ENCODE assay signal across 1 cellular context in the genomic region with DNA sequence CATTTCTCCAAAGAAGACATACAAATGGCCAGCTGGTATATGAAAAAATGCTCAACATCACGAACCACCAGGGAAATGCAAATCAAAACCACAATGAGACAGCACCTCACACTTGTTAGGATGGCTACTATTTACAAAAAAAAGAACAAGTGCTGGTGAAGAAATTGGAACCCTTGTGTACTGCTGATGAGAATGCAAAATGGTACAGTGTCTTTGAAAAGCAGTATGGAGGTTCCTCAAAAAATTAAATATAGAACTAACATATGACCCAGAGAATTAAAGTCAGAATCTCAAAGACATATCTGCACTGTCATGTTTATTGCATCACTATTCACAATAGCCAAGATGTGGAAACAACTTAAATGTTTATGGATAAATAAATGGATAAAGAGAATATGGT.
TF ChIP-seq lines count a peak whose summit lies in the region.

No MANE protein-coding gene starts in this region.

TF ChIP-seq in K562, 482 proteins besides CTCF, POLR2A, EP300 and RAD21 (continues in another document):
- peak; percentile 63; the same call in 1 of the 2 replicates for TF ChIP-seq DPF2 (IDR thresholded peaks at IDR 0.05)
- no peak for TF ChIP-seq ZNF175 (CRISPR knock-in tag; IDR thresholded peaks at IDR 0.05; ENCODE audit: low read depth)
- TF ChIP-seq ZC3H4 (CRISPR knock-in tag; IDR thresholded peaks at IDR 0.05; ENCODE audit: borderline replicate concordance) = no peak
- no peak for TF ChIP-seq NUFIP1 (IDR thresholded peaks at IDR 0.05; ENCODE audit: partially characterized antibody)
- TF ChIP-seq, protein P1, sequence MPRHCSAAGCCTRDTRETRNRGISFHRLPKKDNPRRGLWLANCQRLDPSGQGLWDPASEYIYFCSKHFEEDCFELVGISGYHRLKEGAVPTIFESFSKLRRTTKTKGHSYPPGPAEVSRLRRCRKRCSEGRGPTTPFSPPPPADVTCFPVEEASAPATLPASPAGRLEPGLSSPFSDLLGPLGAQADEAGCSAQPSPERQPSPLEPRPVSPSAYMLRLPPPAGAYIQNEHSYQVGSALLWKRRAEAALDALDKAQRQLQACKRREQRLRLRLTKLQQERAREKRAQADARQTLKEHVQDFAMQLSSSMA (CRISPR knock-in tag; IDR thresholded peaks at IDR 0.05) = no peak
- TF ChIP-seq, protein P2, sequence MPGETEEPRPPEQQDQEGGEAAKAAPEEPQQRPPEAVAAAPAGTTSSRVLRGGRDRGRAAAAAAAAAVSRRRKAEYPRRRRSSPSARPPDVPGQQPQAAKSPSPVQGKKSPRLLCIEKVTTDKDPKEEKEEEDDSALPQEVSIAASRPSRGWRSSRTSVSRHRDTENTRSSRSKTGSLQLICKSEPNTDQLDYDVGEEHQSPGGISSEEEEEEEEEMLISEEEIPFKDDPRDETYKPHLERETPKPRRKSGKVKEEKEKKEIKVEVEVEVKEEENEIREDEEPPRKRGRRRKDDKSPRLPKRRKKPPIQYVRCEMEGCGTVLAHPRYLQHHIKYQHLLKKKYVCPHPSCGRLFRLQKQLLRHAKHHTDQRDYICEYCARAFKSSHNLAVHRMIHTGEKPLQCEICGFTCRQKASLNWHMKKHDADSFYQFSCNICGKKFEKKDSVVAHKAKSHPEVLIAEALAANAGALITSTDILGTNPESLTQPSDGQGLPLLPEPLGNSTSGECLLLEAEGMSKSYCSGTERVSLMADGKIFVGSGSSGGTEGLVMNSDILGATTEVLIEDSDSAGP (CRISPR knock-in tag; IDR thresholded peaks at IDR 0.05) = no peak
- no peak for TF ChIP-seq BCOR (IDR thresholded peaks at IDR 0.05)
- TF ChIP-seq SMARCB1 (IDR thresholded peaks at IDR 0.05; ENCODE audit: insufficient read length, low read depth) = no peak
- TF ChIP-seq ZNF384 (IDR thresholded peaks at IDR 0.05; ENCODE audit: low read depth, low read length) = peak; percentile 23; the same call in 1 of the 2 replicates
- TF ChIP-seq ZBTB7A (IDR thresholded peaks at IDR 0.05; ENCODE audit: borderline replicate concordance, control insufficient read depth, low read depth, low read length) = no peak
- TF ChIP-seq HES1 (IDR thresholded peaks at IDR 0.05; ENCODE audit: low read depth) = no peak
- no peak for TF ChIP-seq SUPT5H (IDR thresholded peaks at IDR 0.05)
- no peak for TF ChIP-seq CBX2 (IDR thresholded peaks at IDR 0.05; ENCODE audit: insufficient read depth, low read length, poor library complexity, severe bottlenecking)
- TF ChIP-seq ZNF707 (CRISPR knock-in tag; conservative IDR thresholded peaks at IDR 0.05) = no peak
- TF ChIP-seq SMARCA4 (IDR thresholded peaks at IDR 0.05) = 0 out of 2 replicates have a peak, but pooled peaks have one; percentile 14
- TF ChIP-seq TRIM24 (IDR thresholded peaks at IDR 0.05) = peak; percentile 69 to 75
- TF ChIP-seq VEZF1 (CRISPR knock-in tag; IDR thresholded peaks at IDR 0.05) = no peak
- TF ChIP-seq HDAC3 (IDR thresholded peaks at IDR 0.05; ENCODE audit: borderline replicate concordance, partially characterized antibody) = no peak
- no peak for TF ChIP-seq KDM4B (IDR thresholded peaks at IDR 0.05; ENCODE audit: borderline replicate concordance in 2 of 2, low read depth in 1 of 2)
- no peak for TF ChIP-seq FOXJ2 (tag; IDR thresholded peaks at IDR 0.05)
- TF ChIP-seq MAFG (tag; conservative IDR thresholded peaks at IDR 0.05) = peak; percentile 62
- TF ChIP-seq HINFP (tag; conservative IDR thresholded peaks at IDR 0.05; ENCODE audit: low read depth) = no peak
- no peak for TF ChIP-seq SAFB (IDR thresholded peaks at IDR 0.05; ENCODE audit: borderline replicate concordance, low read depth, low read length)
- no peak for TF ChIP-seq POLR2G (IDR thresholded peaks at IDR 0.05; ENCODE audit: low read depth, low read length)
- no peak for TF ChIP-seq KAT8 (IDR thresholded peaks at IDR 0.05; ENCODE audit: low read depth)
- TF ChIP-seq NFXL1 (CRISPR knock-in tag; IDR thresholded peaks at IDR 0.05) = no peak
- TF ChIP-seq ZBTB8A (IDR thresholded peaks at IDR 0.05; ENCODE audit: partially characterized antibody) = no peak
- no peak for TF ChIP-seq ZNF224 (CRISPR knock-in tag; IDR thresholded peaks at IDR 0.05)
- TF ChIP-seq ZNF311 (CRISPR knock-in tag; IDR thresholded peaks at IDR 0.05) = no peak
- peak; percentile 91 for TF ChIP-seq CEBPB (tag; IDR thresholded peaks at IDR 0.05)
- TF ChIP-seq, protein P3, sequence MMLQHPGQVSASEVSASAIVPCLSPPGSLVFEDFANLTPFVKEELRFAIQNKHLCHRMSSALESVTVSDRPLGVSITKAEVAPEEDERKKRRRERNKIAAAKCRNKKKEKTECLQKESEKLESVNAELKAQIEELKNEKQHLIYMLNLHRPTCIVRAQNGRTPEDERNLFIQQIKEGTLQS (IDR thresholded peaks at IDR 0.05) = peak; percentile 88
- TF ChIP-seq, protein P3 (CRISPR knock-in tag; conservative IDR thresholded peaks at IDR 0.05) = no peak
- TF ChIP-seq ARID1B (IDR thresholded peaks at IDR 0.05) = peak; percentile 25; the same call in 1 of the 2 replicates
- no peak for TF ChIP-seq SIN3A (IDR thresholded peaks at IDR 0.05; ENCODE audit: borderline replicate concordance in 2 of 2, control insufficient read depth in 1 of 2, low read depth in 2 of 2, low read length in 2 of 2)
- TF ChIP-seq, protein P4, sequence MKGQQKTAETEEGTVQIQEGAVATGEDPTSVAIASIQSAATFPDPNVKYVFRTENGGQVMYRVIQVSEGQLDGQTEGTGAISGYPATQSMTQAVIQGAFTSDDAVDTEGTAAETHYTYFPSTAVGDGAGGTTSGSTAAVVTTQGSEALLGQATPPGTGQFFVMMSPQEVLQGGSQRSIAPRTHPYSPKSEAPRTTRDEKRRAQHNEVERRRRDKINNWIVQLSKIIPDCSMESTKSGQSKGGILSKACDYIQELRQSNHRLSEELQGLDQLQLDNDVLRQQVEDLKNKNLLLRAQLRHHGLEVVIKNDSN (CRISPR knock-in tag; IDR thresholded peaks at IDR 0.05) = no peak
- TF ChIP-seq, protein P5, sequence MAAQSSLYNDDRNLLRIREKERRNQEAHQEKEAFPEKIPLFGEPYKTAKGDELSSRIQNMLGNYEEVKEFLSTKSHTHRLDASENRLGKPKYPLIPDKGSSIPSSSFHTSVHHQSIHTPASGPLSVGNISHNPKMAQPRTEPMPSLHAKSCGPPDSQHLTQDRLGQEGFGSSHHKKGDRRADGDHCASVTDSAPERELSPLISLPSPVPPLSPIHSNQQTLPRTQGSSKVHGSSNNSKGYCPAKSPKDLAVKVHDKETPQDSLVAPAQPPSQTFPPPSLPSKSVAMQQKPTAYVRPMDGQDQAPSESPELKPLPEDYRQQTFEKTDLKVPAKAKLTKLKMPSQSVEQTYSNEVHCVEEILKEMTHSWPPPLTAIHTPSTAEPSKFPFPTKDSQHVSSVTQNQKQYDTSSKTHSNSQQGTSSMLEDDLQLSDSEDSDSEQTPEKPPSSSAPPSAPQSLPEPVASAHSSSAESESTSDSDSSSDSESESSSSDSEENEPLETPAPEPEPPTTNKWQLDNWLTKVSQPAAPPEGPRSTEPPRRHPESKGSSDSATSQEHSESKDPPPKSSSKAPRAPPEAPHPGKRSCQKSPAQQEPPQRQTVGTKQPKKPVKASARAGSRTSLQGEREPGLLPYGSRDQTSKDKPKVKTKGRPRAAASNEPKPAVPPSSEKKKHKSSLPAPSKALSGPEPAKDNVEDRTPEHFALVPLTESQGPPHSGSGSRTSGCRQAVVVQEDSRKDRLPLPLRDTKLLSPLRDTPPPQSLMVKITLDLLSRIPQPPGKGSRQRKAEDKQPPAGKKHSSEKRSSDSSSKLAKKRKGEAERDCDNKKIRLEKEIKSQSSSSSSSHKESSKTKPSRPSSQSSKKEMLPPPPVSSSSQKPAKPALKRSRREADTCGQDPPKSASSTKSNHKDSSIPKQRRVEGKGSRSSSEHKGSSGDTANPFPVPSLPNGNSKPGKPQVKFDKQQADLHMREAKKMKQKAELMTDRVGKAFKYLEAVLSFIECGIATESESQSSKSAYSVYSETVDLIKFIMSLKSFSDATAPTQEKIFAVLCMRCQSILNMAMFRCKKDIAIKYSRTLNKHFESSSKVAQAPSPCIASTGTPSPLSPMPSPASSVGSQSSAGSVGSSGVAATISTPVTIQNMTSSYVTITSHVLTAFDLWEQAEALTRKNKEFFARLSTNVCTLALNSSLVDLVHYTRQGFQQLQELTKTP (IDR thresholded peaks at IDR 0.05; ENCODE audit: low read depth in 1 of 2, partially characterized antibody in 2 of 2) = no peak
- no peak for TF ChIP-seq HSF4 (CRISPR knock-in tag; IDR thresholded peaks at IDR 0.05; ENCODE audit: borderline replicate concordance)
- TF ChIP-seq ZNF140 (CRISPR knock-in tag; IDR thresholded peaks at IDR 0.05) = no peak
- TF ChIP-seq FOSL1 (tag; conservative IDR thresholded peaks at IDR 0.05) = no peak
- no peak for TF ChIP-seq HNRNPLL (IDR thresholded peaks at IDR 0.05; ENCODE audit: low read depth, low read length, poor library complexity, severe bottlenecking)
- peak; percentile 65 for TF ChIP-seq ZNF316 (IDR thresholded peaks at IDR 0.05)
- no peak for TF ChIP-seq ZNF644 (tag; IDR thresholded peaks at IDR 0.05; ENCODE audit: low read depth)
- TF ChIP-seq MIER1 (IDR thresholded peaks at IDR 0.05; ENCODE audit: low read depth) = no peak
- TF ChIP-seq IRF2 (CRISPR knock-in tag; IDR thresholded peaks at IDR 0.05) = no peak
- TF ChIP-seq MYNN (IDR thresholded peaks at IDR 0.05) = no peak
- TF ChIP-seq MYNN (CRISPR knock-in tag; IDR thresholded peaks at IDR 0.05) = no peak
- no peak for TF ChIP-seq TAL1 (IDR thresholded peaks at IDR 0.05)
- TF ChIP-seq GABPA (tag; conservative IDR thresholded peaks at IDR 0.05; ENCODE audit: low read depth) = no peak
- TF ChIP-seq, protein P6, sequence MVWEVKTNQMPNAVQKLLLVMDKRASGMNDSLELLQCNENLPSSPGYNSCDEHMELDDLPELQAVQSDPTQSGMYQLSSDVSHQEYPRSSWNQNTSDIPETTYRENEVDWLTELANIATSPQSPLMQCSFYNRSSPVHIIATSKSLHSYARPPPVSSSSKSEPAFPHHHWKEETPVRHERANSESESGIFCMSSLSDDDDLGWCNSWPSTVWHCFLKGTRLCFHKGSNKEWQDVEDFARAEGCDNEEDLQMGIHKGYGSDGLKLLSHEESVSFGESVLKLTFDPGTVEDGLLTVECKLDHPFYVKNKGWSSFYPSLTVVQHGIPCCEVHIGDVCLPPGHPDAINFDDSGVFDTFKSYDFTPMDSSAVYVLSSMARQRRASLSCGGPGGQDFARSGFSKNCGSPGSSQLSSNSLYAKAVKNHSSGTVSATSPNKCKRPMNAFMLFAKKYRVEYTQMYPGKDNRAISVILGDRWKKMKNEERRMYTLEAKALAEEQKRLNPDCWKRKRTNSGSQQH (CRISPR knock-in tag; IDR thresholded peaks at IDR 0.05) = no peak
- peak; percentile 19; the same call in 1 of the 2 replicates for TF ChIP-seq MAFF (IDR thresholded peaks at IDR 0.05; ENCODE audit: low read length)
- TF ChIP-seq NFE2 (IDR thresholded peaks at IDR 0.05; ENCODE audit: low read depth) = peak; percentile 76
- no peak for TF ChIP-seq ZNF134 (CRISPR knock-in tag; conservative IDR thresholded peaks at IDR 0.05)
- TF ChIP-seq, protein P7, sequence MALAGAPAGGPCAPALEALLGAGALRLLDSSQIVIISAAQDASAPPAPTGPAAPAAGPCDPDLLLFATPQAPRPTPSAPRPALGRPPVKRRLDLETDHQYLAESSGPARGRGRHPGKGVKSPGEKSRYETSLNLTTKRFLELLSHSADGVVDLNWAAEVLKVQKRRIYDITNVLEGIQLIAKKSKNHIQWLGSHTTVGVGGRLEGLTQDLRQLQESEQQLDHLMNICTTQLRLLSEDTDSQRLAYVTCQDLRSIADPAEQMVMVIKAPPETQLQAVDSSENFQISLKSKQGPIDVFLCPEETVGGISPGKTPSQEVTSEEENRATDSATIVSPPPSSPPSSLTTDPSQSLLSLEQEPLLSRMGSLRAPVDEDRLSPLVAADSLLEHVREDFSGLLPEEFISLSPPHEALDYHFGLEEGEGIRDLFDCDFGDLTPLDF (CRISPR knock-in tag; IDR thresholded peaks at IDR 0.05) = no peak
- TF ChIP-seq BACH1 (tag; IDR thresholded peaks at IDR 0.05) = 0 out of 2 replicates have a peak, but pooled peaks have one; percentile 20
- TF ChIP-seq ASH1L (IDR thresholded peaks at IDR 0.05; ENCODE audit: borderline replicate concordance, low read depth, partially characterized antibody) = no peak
- no peak for TF ChIP-seq TAF7 (tag; IDR thresholded peaks at IDR 0.05)
- peak; percentile 63 for TF ChIP-seq C11orf30 (IDR thresholded peaks at IDR 0.05; ENCODE audit: low read depth)
